ENCODE assay signal across 8 cellular contexts in genomic region chr14:21748869-21749303, GRCh38.
A peak's percentile ranks its signal among the peaks of the same experiment; 100 is the strongest.
DNase-seq lines count a peak whose midpoint lies in the region; ATAC-seq and TF ChIP-seq lines count a peak whose summit lies in the region.

No MANE protein-coding gene starts in this region.

- ATAC-seq in HG03095 (IDR thresholded peaks at IDR 0.05; ENCODE audit: unreplicated experiment) (peak; percentile 69), Panc1 (peak; percentile 84; the same call in 1 of the 2 replicates), sciatic nerve (peak; percentile 91)

- H3K4me1 ChIP-seq in Panc1 (ENCODE audit: control insufficient read depth, insufficient read depth, low read length) (no peaks in the 10 kb centered on the region), ovary (ENCODE audit: insufficient read depth) (no peaks in the 10 kb centered on the region)

- H3K4me3 Mint-ChIP-seq in activated T-helper 2 cell treated with anti-CD3 and anti-CD28 coated beads, Interferon-gamma antibody, Interleukin-2, Interleukin-4, amounts not matched to agents 10 μg/mL and 5 μg/mL and 100 μg/mL, durations not matched to agents 14 hours and 24 hours and 36 hours (ENCODE audit: low read depth), result peak overlapping the region; percentile 51

- H3K27ac ChIP-seq in Panc1 (ENCODE audit: low read length) (no peak overlapping the region), ovary (no peak overlapping the region)

- H3K9me3 ChIP-seq in Panc1 (ENCODE audit: control insufficient read depth, insufficient read depth, low read depth, low read length), result no peaks in the 10 kb centered on the region
- H3K9me3 ChIP-seq in ovary, result no peaks in the 10 kb centered on the region

- H3K36me3 Mint-ChIP-seq in activated T-helper 2 cell treated with anti-CD3 and anti-CD28 coated beads, Interferon-gamma antibody, Interleukin-2, Interleukin-4, amounts not matched to agents 10 μg/mL and 5 μg/mL and 100 μg/mL, durations not matched to agents 14 hours and 24 hours and 36 hours (ENCODE audit: low read depth), result no peaks in the 10 kb centered on the region

- peaks cover 19% of the 10 kb centered on the region for H3K27me3 Mint-ChIP-seq in activated T-helper 2 cell treated with anti-CD3 and anti-CD28 coated beads, Interferon-gamma antibody, Interleukin-2, Interleukin-4, amounts not matched to agents 10 μg/mL and 5 μg/mL and 100 μg/mL, durations not matched to agents 14 hours and 24 hours and 36 hours (ENCODE audit: low read depth)

- no peak for TF ChIP-seq EP300 in ovary (IDR thresholded peaks at IDR 0.05)

- H3K36me3 ChIP-seq in Panc1 (ENCODE audit: control insufficient read depth, insufficient read depth, low read length), result no peaks in the 10 kb centered on the region
- H3K36me3 ChIP-seq in ovary, result no peaks in the 10 kb centered on the region

- no TSS peak for BruUV-seq in Panc1 (replicated peaks; lab: Mats Ljungman, UMichigan)

- no peaks in the 10 kb centered on the region for H3K9me3 Mint-ChIP-seq in activated T-helper 2 cell treated with anti-CD3 and anti-CD28 coated beads, Interferon-gamma antibody, Interleukin-2, Interleukin-4, amounts not matched to agents 10 μg/mL and 5 μg/mL and 100 μg/mL, durations not matched to agents 14 hours and 24 hours and 36 hours

- in situ Hi-C loops in Panc1 (cut with HindIII; ENCODE audit: low pct_unique_long_range_greater_than_20kb, low sequenced_read_pairs), result no loop called here

- H3K27ac Mint-ChIP-seq in activated T-helper 2 cell treated with anti-CD3 and anti-CD28 coated beads, Interferon-gamma antibody, Interleukin-2, Interleukin-4, amounts not matched to agents 10 μg/mL and 5 μg/mL and 100 μg/mL, durations not matched to agents 14 hours and 24 hours and 36 hours, result peak overlapping the region; percentile 34

- TF ChIP-seq CTCF in Panc1 (IDR thresholded peaks at IDR 0.05) (peak; percentile 81), ovary (IDR thresholded peaks at IDR 0.05) (no peak)

- H3K27me3 ChIP-seq in Panc1 (ENCODE audit: control insufficient read depth, insufficient read depth, low read length) (peaks cover 4% of the 10 kb centered on the region; the same call in 1 of the 2 replicates), ovary (no peaks in the 10 kb centered on the region)

- 16 to 19% (median 16%) methylated on average over 5 of the region's 5 CpGs for WGBS in ovary, 3 donors

- peaks cover 6% of the 10 kb centered on the region for H3K4me1 Mint-ChIP-seq in activated T-helper 2 cell treated with anti-CD3 and anti-CD28 coated beads, Interferon-gamma antibody, Interleukin-2, Interleukin-4, amounts not matched to agents 10 μg/mL and 5 μg/mL and 100 μg/mL, durations not matched to agents 14 hours and 24 hours and 36 hours (ENCODE audit: low read depth)

- H3K4me3 ChIP-seq in Panc1 (ENCODE audit: low read depth in 2 of 2, low read length in 2 of 2) (no peak overlapping the region), ovary (no peak overlapping the region)

- TF ChIP-seq POLR2A in ovary (IDR thresholded peaks at IDR 0.05), result no peak

- CTCF ChIA-PET in Panc1 (lab: Charles Lee), result no interaction called here

- intact Hi-C loops in Panc1 (cut with micrococcal nuclease; ENCODE audit: unreplicated experiment), result no loop called here
- intact Hi-C loops in activated T-helper 2 cell treated with anti-CD3 and anti-CD28 coated beads, Interferon-gamma antibody, Interleukin-2, Interleukin-4, amounts not matched to agents 10 μg/mL and 5 μg/mL and 100 μg/mL, durations not matched to agents 14 hours and 24 hours and 36 hours (cut with micrococcal nuclease), result no loop called here
- intact Hi-C loops in sciatic nerve (cut with DNase I), result no loop called here
- intact Hi-C loops in ovary (cut with DNase I), result no loop called here

- POLR2A ChIA-PET in Panc1 (lab: Charles Lee), result no interaction called here

- DNase-seq in DMS 273 (lab: John Stamatoyannopoulos, UW; ENCODE audit: unreplicated experiment) (peak; percentile 70), DMS 273 treated with DMSO at 0.1 percent for 48 hours (lab: John Stamatoyannopoulos, UW) (no peak), Panc1 (ENCODE audit: low read depth, low spot score) (no peak), glomerular visceral epithelial cell (ENCODE audit: extremely low spot score) (peak; percentile 27), sciatic nerve (ENCODE audit: low spot score) (peak; percentile 74), ovary (no peak)
- peak; percentile 37 for DNase-seq in activated T-helper 2 cell treated with anti-CD3 and anti-CD28 coated beads, Interferon-gamma antibody, Interleukin-2, Interleukin-4, amounts not matched to agents 10 μg/mL and 5 μg/mL and 100 μg/mL, durations not matched to agents 14 hours and 24 hours and 36 hours (ENCODE audit: low spot score)

Comparison
In these comparisons a context has a peak if more than half of its experiments do, and no peak if none do; other contexts are left out.
1. DNase-seq: peak in DMS 273 (single experiment), activated T-helper 2 cell treated with anti-CD3 and anti-CD28 coated beads, Interferon-gamma antibody, Interleukin-2, Interleukin-4, amounts not matched to agents 10 μg/mL and 5 μg/mL and 100 μg/mL, durations not matched to agents 14 hours and 24 hours and 36 hours (single experiment), glomerular visceral epithelial cell (single experiment) and sciatic nerve (single experiment); none in DMS 273 treated with DMSO at 0.1 percent for 48 hours (single experiment), Panc1 (single experiment) and ovary (0 of 5).
2. Peak in every context shown above with its lines, with median percentiles within 50 percentile points of each other: ATAC-seq.